ENCODE assay signal across 8 cellular contexts in the genomic region with DNA sequence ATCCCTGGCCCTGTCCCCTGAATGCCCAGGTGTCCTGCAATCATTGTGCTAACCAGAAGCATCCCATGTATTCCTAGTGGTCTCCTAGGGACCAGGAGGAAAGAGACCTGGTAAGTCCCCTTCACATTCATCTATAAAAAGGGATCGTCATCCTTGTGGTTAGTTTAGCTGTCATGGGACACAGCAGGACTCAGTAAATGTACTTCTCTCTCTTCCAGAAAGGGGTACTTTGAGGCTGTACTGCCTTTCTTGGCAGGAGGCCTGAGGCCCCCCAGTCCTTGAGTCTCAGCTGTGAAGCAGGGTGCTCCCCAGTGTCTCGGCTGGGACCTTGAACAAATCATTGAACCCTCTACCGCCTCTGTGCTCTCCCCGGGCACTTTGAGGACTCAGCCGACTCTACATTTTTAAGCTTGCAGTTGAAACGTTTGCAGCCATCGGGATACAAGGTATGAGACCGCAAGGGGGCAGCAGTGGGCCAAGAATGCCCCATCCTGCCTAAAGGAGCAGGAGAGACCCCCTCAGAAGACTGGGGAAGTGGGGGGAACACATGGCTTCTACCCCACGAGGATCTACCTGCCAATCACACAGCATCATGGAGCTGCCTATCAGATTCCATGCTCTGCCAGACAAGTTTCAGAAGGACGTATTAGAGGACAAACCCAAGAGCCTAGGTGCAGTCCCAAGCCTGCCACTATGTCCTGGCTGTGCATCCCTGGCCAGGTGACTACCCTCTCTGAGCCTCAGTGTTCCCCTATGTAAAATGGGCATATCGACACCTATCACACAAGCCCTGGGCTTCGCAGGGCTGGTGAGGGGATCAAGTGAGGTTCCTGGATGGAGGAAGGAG. TPM values are rescaled to one million over a fixed set of nuclear protein-coding genes. Genes with fewer than 3 reads are reported as not detected.
A peak's percentile ranks its signal among the peaks of the same experiment; 100 is the strongest.
DNase-seq lines count a peak whose midpoint lies in the region; ATAC-seq and TF ChIP-seq lines count a peak whose summit lies in the region.

No MANE protein-coding gene starts in this region.

- peak; percentile 24 for ATAC-seq in left lobe of liver
- ATAC-seq in GM18498 (IDR thresholded peaks at IDR 0.05; ENCODE audit: unreplicated experiment): no peak

- peak; percentile 79 for TF ChIP-seq CTCF in cardiac fibroblast (IDR thresholded peaks at IDR 0.05; ENCODE audit: low read depth, low read length)

- no peak overlapping the region for H3K4me3 ChIP-seq in cardiac fibroblast (replicated peaks in 1 of 2; ENCODE audit: low read depth in 2 of 2, low read length in 2 of 2)

- DNase-seq in NCI-H2196 (lab: John Stamatoyannopoulos, UW; ENCODE audit: unreplicated experiment) (peak; percentile 40), NCI-H2196 treated with DMSO at 0.1 percent for 48 hours (lab: John Stamatoyannopoulos, UW; ENCODE audit: unreplicated experiment) (no peak), NCI-H1048 (lab: John Stamatoyannopoulos, UW) (peak; percentile 52), cardiac fibroblast (ENCODE audit: low read depth in 2 of 2) (peak; percentile 68 to 69), left lobe of liver (ENCODE audit: low spot score) (peak; percentile 78)
- peak; percentile 44 for DNase-seq in activated CD4-positive, CD25-positive, alpha-beta regulatory T cell treated with anti-CD3 and anti-CD28 coated beads, Interleukin-2, amount 50 U/mL, for 16 hours (ENCODE audit: low read depth, low spot score)
- peak; percentile 77 for DNase-seq in stimulated activated CD4-positive, alpha-beta T cell treated with anti-CD3 and anti-CD28 coated beads, Interleukin-4, amount 100 ng/mL, for 24 hours

RNA-seq across cellular contexts. Expression of gene PHYKPL, which starts 2.4 kb away (rescaled TPM):
- total RNA-seq in left lobe of liver: 74.1 TPM

RNA-seq across cellular contexts. Expression of gene HNRNPAB, which starts 30.6 kb away (rescaled TPM):
- 56.1 TPM for total RNA-seq in left lobe of liver

RNA-seq across cellular contexts. Expression of gene GMCL2, which starts 47.8 kb away (rescaled TPM):
- not detected for total RNA-seq in left lobe of liver
